35 cellular contexts compared by ENCODE assay signal in the genomic region with DNA sequence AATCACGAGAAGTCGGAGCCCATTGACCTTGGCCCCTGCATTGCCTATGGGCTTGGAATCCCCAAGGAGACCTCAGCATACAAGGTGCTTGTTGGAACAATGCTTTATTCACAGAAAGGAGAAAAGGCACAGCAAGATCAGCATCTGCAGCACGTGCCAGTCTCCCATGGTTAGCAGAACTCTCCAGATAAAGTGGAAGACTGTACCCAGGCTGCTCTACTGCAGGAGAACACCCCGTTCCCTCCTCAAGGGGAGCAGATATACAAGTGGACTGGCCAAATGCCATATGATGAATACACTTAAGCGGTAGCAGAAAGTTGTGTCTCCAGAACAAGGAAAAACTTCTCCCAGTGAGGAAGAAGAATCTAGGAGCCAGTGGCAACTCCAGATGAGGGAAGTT. TPM values are rescaled to one million over a fixed set of nuclear protein-coding genes. Genes with fewer than 3 reads are reported as not detected.
A peak's percentile ranks its signal among the peaks of the same experiment; 100 is the strongest.
DNase-seq lines count a peak whose midpoint lies in the region; ATAC-seq and TF ChIP-seq lines count a peak whose summit lies in the region.
"Had no signal": no experiment of that assay in that cellular context is flagged by ENCODE, and none has a peak within 500 bp of the region (broad histone marks: within the 10 kb centered on the region; RNA-seq: fewer than 3 reads in every experiment).

No MANE protein-coding gene starts in this region.

- H3K4me3 Mint-ChIP-seq in nephron = no peak overlapping the region
- no peak overlapping the region for H3K4me3 Mint-ChIP-seq in activated CD8-positive, alpha-beta memory T cell treated with anti-CD3 and anti-CD28 coated beads, Interleukin-2, amount 10 ng/mL, durations not matched to agents 7 days and 5 days
- H3K4me3 Mint-ChIP-seq in activated T-helper 1 cell treated with anti-CD3 and anti-CD28 coated beads, Interleukin-12 subunit alpha, Interleukin-12 subunit beta, Interleukin-2, Interleukin-4 antibody, amounts not matched to agents 30 ng/mL and 10 ng/mL and 1 ng/mL, durations not matched to agents 14 hours and 24 hours and 36 hours = no peak overlapping the region
- H3K4me3 Mint-ChIP-seq: B cell; CD14-positive monocyte; CD4-positive, alpha-beta memory T cell; CD4-positive, alpha-beta T cell; CD4-positive, CD25-positive, alpha-beta regulatory T cell; CD8-positive, alpha-beta memory T cell; CD8-positive, alpha-beta T cell had no signal

- no peak overlapping the region for H3K9ac ChIP-seq in trophoblast cell (ENCODE audit: low read length)
- no peak overlapping the region for H3K9ac ChIP-seq in colonic mucosa (ENCODE audit: low read depth in 2 of 2, low read length in 2 of 2)
- H3K9ac ChIP-seq: BLaER1; BLaER1 treated with 17β-estradiol and CSF1 and Interleukin-3, amounts not matched to agents 10 nM and 100 nM had no signal

- CTCF ChIA-PET in activated CD8-positive, alpha-beta memory T cell treated with anti-CD3 and anti-CD28 coated beads, Interleukin-2, amount 10 ng/mL, durations not matched to agents 7 days and 5 days (lab: Charles Lee) = no interaction called here

- H3K4me1 ChIP-seq in trophoblast cell (ENCODE audit: control insufficient read depth in 1 of 2, insufficient read depth in 2 of 2, low read length in 2 of 2) (peaks cover 0 to 3% of the 10 kb centered on the region in 2 experiments), testis (no peaks in the 10 kb centered on the region), thyroid gland (peaks cover under 1 to 16% of the 10 kb centered on the region in 2 donors), colonic mucosa (no peaks in the 10 kb centered on the region)
- H3K4me1 ChIP-seq: A549, BE2C, Caco-2 had no signal

- H3K27me3 Mint-ChIP-seq in nephron (ENCODE audit: low read depth) = no peaks in the 10 kb centered on the region
- no peaks in the 10 kb centered on the region for H3K27me3 Mint-ChIP-seq in activated CD8-positive, alpha-beta memory T cell treated with anti-CD3 and anti-CD28 coated beads, Interleukin-2, amount 10 ng/mL, durations not matched to agents 7 days and 5 days
- no peaks in the 10 kb centered on the region for H3K27me3 Mint-ChIP-seq in activated T-helper 1 cell treated with anti-CD3 and anti-CD28 coated beads, Interleukin-12 subunit alpha, Interleukin-12 subunit beta, Interleukin-2, Interleukin-4 antibody, amounts not matched to agents 30 ng/mL and 10 ng/mL and 1 ng/mL, durations not matched to agents 14 hours and 24 hours and 36 hours (ENCODE audit: insufficient read depth)
- H3K27me3 Mint-ChIP-seq: B cell; CD4-positive, alpha-beta T cell; CD4-positive, CD25-positive, alpha-beta regulatory T cell; CD8-positive, alpha-beta memory T cell had no signal

- TF ChIP-seq CTCF in nephron (IDR thresholded peaks at IDR 0.05; ENCODE audit: unreplicated experiment in 3 of 3) (no peak), testis (IDR thresholded peaks at IDR 0.05) (no peak), thyroid gland (IDR thresholded peaks at IDR 0.05) (no peak), colonic mucosa (IDR thresholded peaks at IDR 0.05) (no peak)

- no peak overlapping the region for H2BK120ac ChIP-seq in trophoblast cell (ENCODE audit: insufficient read depth, low read length, poor library complexity)

- no peak overlapping the region for H2BK12ac ChIP-seq in trophoblast cell (ENCODE audit: low read length)

- no peak for ATAC-seq in activated CD8-positive, alpha-beta memory T cell treated with anti-CD3 and anti-CD28 coated beads, Interleukin-2, amount 10 ng/mL, durations not matched to agents 7 days and 5 days
- ATAC-seq: A549; CD8-positive, alpha-beta T cell had no signal

- no peak overlapping the region for H4K91ac ChIP-seq in trophoblast cell (ENCODE audit: low read depth, low read length)

- no peak overlapping the region for H3K4me2 ChIP-seq in trophoblast cell (ENCODE audit: low read length)
- H3K4me2 ChIP-seq: A549; BLaER1; BLaER1 treated with 17β-estradiol and CSF1 and Interleukin-3, amounts not matched to agents 10 nM and 100 nM had no signal

- H3K4me3 ChIP-seq in trophoblast cell (ENCODE audit: low read depth, low read length) = no peak overlapping the region
- H3K4me3 ChIP-seq in testis = no peak overlapping the region
- H3K4me3 ChIP-seq in thyroid gland (replicated peaks in 1 of 3) = no peak overlapping the region
- no peak overlapping the region for H3K4me3 ChIP-seq in colonic mucosa
- H3K4me3 ChIP-seq: A549; BLaER1; BLaER1 treated with 17β-estradiol and CSF1 and Interleukin-3, amounts not matched to agents 10 nM and 100 nM had no signal

- no peaks in the 10 kb centered on the region for H3K79me1 ChIP-seq in trophoblast cell (ENCODE audit: low read length)

- no peak overlapping the region for H4K8ac ChIP-seq in trophoblast cell (ENCODE audit: low read depth, low read length)

- TF ChIP-seq POLR2A in testis (IDR thresholded peaks at IDR 0.05) = no peak
- no peak for TF ChIP-seq POLR2A in thyroid gland (IDR thresholded peaks at IDR 0.05)

- H3K4ac ChIP-seq in trophoblast cell (ENCODE audit: low read depth, low read length) = no peak overlapping the region

- no peaks in the 10 kb centered on the region for H3K79me2 ChIP-seq in trophoblast cell (ENCODE audit: control insufficient read depth, insufficient read depth, low read length, poor library complexity)

- no peak overlapping the region for H2BK5ac ChIP-seq in trophoblast cell (ENCODE audit: low read depth, low read length, poor library complexity)

- H3K9me3 ChIP-seq in trophoblast cell (ENCODE audit: insufficient read depth, low read depth, low read length) = peaks cover 3% of the 10 kb centered on the region
- no peaks in the 10 kb centered on the region for H3K9me3 ChIP-seq in testis
- no peaks in the 10 kb centered on the region for H3K9me3 ChIP-seq in thyroid gland
- no peaks in the 10 kb centered on the region for H3K9me3 ChIP-seq in colonic mucosa
- H3K9me3 ChIP-seq: A549, BE2C, BLaER1, Caco-2 had no signal

- peak overlapping the region; percentile 3 to 46 (median 21) for H3K27ac Mint-ChIP-seq in nephron
- no peak overlapping the region for H3K27ac Mint-ChIP-seq in activated CD8-positive, alpha-beta memory T cell treated with anti-CD3 and anti-CD28 coated beads, Interleukin-2, amount 10 ng/mL, durations not matched to agents 7 days and 5 days
- no peak overlapping the region for H3K27ac Mint-ChIP-seq in activated T-helper 1 cell treated with anti-CD3 and anti-CD28 coated beads, Interleukin-12 subunit alpha, Interleukin-12 subunit beta, Interleukin-2, Interleukin-4 antibody, amounts not matched to agents 30 ng/mL and 10 ng/mL and 1 ng/mL, durations not matched to agents 14 hours and 24 hours and 36 hours
- H3K27ac Mint-ChIP-seq: B cell; CD4-positive, alpha-beta memory T cell; CD4-positive, alpha-beta T cell; CD4-positive, CD25-positive, alpha-beta regulatory T cell; CD8-positive, alpha-beta T cell had no signal

- H3K14ac ChIP-seq in trophoblast cell (ENCODE audit: low read length) = no peak overlapping the region

- no peak overlapping the region for H4K12ac ChIP-seq in trophoblast cell (ENCODE audit: low read depth, low read length)

- H3K36me3 ChIP-seq in trophoblast cell (ENCODE audit: control insufficient read depth in 1 of 2, insufficient read depth in 2 of 2, low read length in 2 of 2) (peaks cover 0 to 11% of the 10 kb centered on the region in 2 experiments), testis (ENCODE audit: low read depth, missing control alignments) (no peaks in the 10 kb centered on the region), thyroid gland (no peaks in the 10 kb centered on the region), colonic mucosa (no peaks in the 10 kb centered on the region)
- H3K36me3 ChIP-seq: BE2C, BLaER1 had no signal

- peak overlapping the region; percentile 34 for H3K23ac ChIP-seq in trophoblast cell (ENCODE audit: low read length)

- peaks cover 24% of the 10 kb centered on the region for H3K36me3 Mint-ChIP-seq in nephron (ENCODE audit: low read depth)
- no peaks in the 10 kb centered on the region for H3K36me3 Mint-ChIP-seq in activated CD8-positive, alpha-beta memory T cell treated with anti-CD3 and anti-CD28 coated beads, Interleukin-2, amount 10 ng/mL, durations not matched to agents 7 days and 5 days
- no peaks in the 10 kb centered on the region for H3K36me3 Mint-ChIP-seq in activated T-helper 1 cell treated with anti-CD3 and anti-CD28 coated beads, Interleukin-12 subunit alpha, Interleukin-12 subunit beta, Interleukin-2, Interleukin-4 antibody, amounts not matched to agents 30 ng/mL and 10 ng/mL and 1 ng/mL, durations not matched to agents 14 hours and 24 hours and 36 hours (ENCODE audit: low read depth)
- H3K36me3 Mint-ChIP-seq: CD4-positive, alpha-beta memory T cell; CD4-positive, CD25-positive, alpha-beta regulatory T cell; CD8-positive, alpha-beta memory T cell; CD8-positive, alpha-beta T cell had no signal

- peaks cover 20% of the 10 kb centered on the region for H3K4me1 Mint-ChIP-seq in nephron
- H3K4me1 Mint-ChIP-seq in activated CD8-positive, alpha-beta memory T cell treated with anti-CD3 and anti-CD28 coated beads, Interleukin-2, amount 10 ng/mL, durations not matched to agents 7 days and 5 days = no peaks in the 10 kb centered on the region
- no peaks in the 10 kb centered on the region for H3K4me1 Mint-ChIP-seq in activated T-helper 1 cell treated with anti-CD3 and anti-CD28 coated beads, Interleukin-12 subunit alpha, Interleukin-12 subunit beta, Interleukin-2, Interleukin-4 antibody, amounts not matched to agents 30 ng/mL and 10 ng/mL and 1 ng/mL, durations not matched to agents 14 hours and 24 hours and 36 hours (ENCODE audit: low read depth)
- H3K4me1 Mint-ChIP-seq: B cell; CD4-positive, alpha-beta memory T cell; CD4-positive, CD25-positive, alpha-beta regulatory T cell; CD8-positive, alpha-beta memory T cell had no signal

- H3K27me3 ChIP-seq in trophoblast cell (ENCODE audit: insufficient read depth, low read length) (no peaks in the 10 kb centered on the region), testis (no peaks in the 10 kb centered on the region), thyroid gland (no peaks in the 10 kb centered on the region), colonic mucosa (no peaks in the 10 kb centered on the region)
- H3K27me3 ChIP-seq: BE2C; BLaER1; BLaER1 treated with 17β-estradiol and CSF1 and Interleukin-3, amounts not matched to agents 10 nM and 100 nM had no signal

- H2AFZ ChIP-seq in trophoblast cell (ENCODE audit: insufficient read depth, low read length, poor library complexity) = no peak overlapping the region

- no peak overlapping the region for H3K27ac ChIP-seq in trophoblast cell (ENCODE audit: low read depth, low read length)
- no peak overlapping the region for H3K27ac ChIP-seq in testis
- H3K27ac ChIP-seq in thyroid gland = no peak overlapping the region
- H3K27ac ChIP-seq in colonic mucosa = no peak overlapping the region
- H3K27ac ChIP-seq: 22Rv1; A549; BLaER1; BLaER1 treated with 17β-estradiol and CSF1 and Interleukin-3, amounts not matched to agents 10 nM and 100 nM; C4-2B had no signal

- DNase-seq in trophoblast cell (no peak), testis (peak; percentile 20), thyroid gland (peak; percentile 58 to 78), activated gamma-delta T cell (lab: John Stamatoyannopoulos, UW) (no peak), colonic mucosa (no peak)
- no peak for DNase-seq in activated CD8-positive, alpha-beta memory T cell treated with anti-CD3 and anti-CD28 coated beads, Interleukin-2, amount 10 ng/mL, durations not matched to agents 7 days and 5 days
- no peak for DNase-seq in activated T-helper 1 cell treated with anti-CD3 and anti-CD28 coated beads, Interleukin-12 subunit alpha, Interleukin-12 subunit beta, Interleukin-2, Interleukin-4 antibody, amounts not matched to agents 30 ng/mL and 10 ng/mL and 1 ng/mL, durations not matched to agents 14 hours and 24 hours and 36 hours (ENCODE audit: low spot score)
- DNase-seq: 8988T; ACHN; AML-193; BE2C; C1 segment of cervical spinal cord; Caco-2; Calu3; CD4-positive, alpha-beta memory T cell; CD4-positive, alpha-beta T cell; CD4-positive, CD25-positive, alpha-beta regulatory T cell; CD8-positive, alpha-beta memory T cell; CD8-positive, alpha-beta T cell; COR-L47; DMS 273 treated with DMSO at 0.1 percent for 48 hours; DMS153; DMS53; DMS79; DMS79 treated with DMSO at 0.1 percent for 48 hours; DND-41; EL had no signal

- WGBS in trophoblast cell (ENCODE audit: extremely low coverage, insufficient coverage, insufficient read length) = no CpG with 5 or more reads among the region's 5 CpGs
- 51 to 70% methylated on average over 5 of the region's 5 CpGs for WGBS in testis, 2 donors
- WGBS in thyroid gland, 2 donors = 61 to 72% methylated on average over 5 of the region's 5 CpGs

- no peaks in the 10 kb centered on the region for H3K9me3 Mint-ChIP-seq in nephron
- no peaks in the 10 kb centered on the region for H3K9me3 Mint-ChIP-seq in activated CD8-positive, alpha-beta memory T cell treated with anti-CD3 and anti-CD28 coated beads, Interleukin-2, amount 10 ng/mL, durations not matched to agents 7 days and 5 days (ENCODE audit: low read depth)
- no peaks in the 10 kb centered on the region for H3K9me3 Mint-ChIP-seq in activated T-helper 1 cell treated with anti-CD3 and anti-CD28 coated beads, Interleukin-12 subunit alpha, Interleukin-12 subunit beta, Interleukin-2, Interleukin-4 antibody, amounts not matched to agents 30 ng/mL and 10 ng/mL and 1 ng/mL, durations not matched to agents 14 hours and 24 hours and 36 hours
- H3K9me3 Mint-ChIP-seq: CD4-positive, alpha-beta memory T cell; CD4-positive, alpha-beta T cell; CD4-positive, CD25-positive, alpha-beta regulatory T cell; CD8-positive, alpha-beta memory T cell; CD8-positive, alpha-beta T cell had no signal

- no peak overlapping the region for H2AK5ac ChIP-seq in trophoblast cell (ENCODE audit: low read length)

- no peak overlapping the region for H3K18ac ChIP-seq in trophoblast cell (ENCODE audit: low read length)

- intact Hi-C loops in testis (cut with DNase I; ENCODE audit: low total_unique reads) (no loop called here), thyroid gland (cut with DNase I) (loop anchor here (10.0 kb wide), 1 partner anchor 123 kb away; no protein-coding TSS in a partner anchor), colonic mucosa (cut with DNase I) (no loop called here)
- intact Hi-C loops in activated T-helper 1 cell treated with anti-CD3 and anti-CD28 coated beads, Interleukin-12 subunit alpha, Interleukin-12 subunit beta, Interleukin-2, Interleukin-4 antibody, amounts not matched to agents 30 ng/mL and 10 ng/mL and 1 ng/mL, durations not matched to agents 14 hours and 24 hours and 36 hours (cut with micrococcal nuclease) = no loop called here

RNA-seq across cellular contexts. Expression of a gene that starts 53.5 kb away (rescaled TPM):
- 17.8 and 18.7 TPM in 2 replicates for polyA plus RNA-seq in trophoblast cell (2013)
- under 1 TPM; 0.74 to 0.87 TPM for total RNA-seq in testis
- 0.46 TPM for polyA plus RNA-seq in testis (ENCODE audit: insufficient read depth, low read depth, low replicate concordance)
- 10 to 100 TPM; 17.4 to 35.6 (median 31.6) TPM for total RNA-seq in thyroid gland
- total RNA-seq in activated CD8-positive, alpha-beta memory T cell treated with anti-CD3 and anti-CD28 coated beads, Interleukin-2, amount 10 ng/mL, durations not matched to agents 7 days and 5 days = under 1 TPM; 0.26 to 0.88 TPM
- not detected in 2 replicates for total RNA-seq in activated T-helper 1 cell treated with anti-CD3 and anti-CD28 coated beads, Interleukin-12 subunit alpha, Interleukin-12 subunit beta, Interleukin-2, Interleukin-4 antibody, amounts not matched to agents 30 ng/mL and 10 ng/mL and 1 ng/mL, durations not matched to agents 14 hours and 24 hours and 36 hours
- total RNA-seq in colonic mucosa = 1 to 10 TPM; 2.5 to 5.7 TPM

Comparison
In these comparisons a context has a peak if more than half of its experiments do, and no peak if none do; other contexts are left out.
1. H3K27ac Mint-ChIP-seq: peak in nephron (3 of 3); none in activated CD8-positive, alpha-beta memory T cell treated with anti-CD3 and anti-CD28 coated beads, Interleukin-2, amount 10 ng/mL, durations not matched to agents 7 days and 5 days (single experiment) and activated T-helper 1 cell treated with anti-CD3 and anti-CD28 coated beads, Interleukin-12 subunit alpha, Interleukin-12 subunit beta, Interleukin-2, Interleukin-4 antibody, amounts not matched to agents 30 ng/mL and 10 ng/mL and 1 ng/mL, durations not matched to agents 14 hours and 24 hours and 36 hours (single experiment).
2. DNase-seq: peak in testis (single experiment) and thyroid gland (2 of 2); none in trophoblast cell (0 of 2), activated gamma-delta T cell (single experiment), activated CD8-positive, alpha-beta memory T cell treated with anti-CD3 and anti-CD28 coated beads, Interleukin-2, amount 10 ng/mL, durations not matched to agents 7 days and 5 days (single experiment), activated T-helper 1 cell treated with anti-CD3 and anti-CD28 coated beads, Interleukin-12 subunit alpha, Interleukin-12 subunit beta, Interleukin-2, Interleukin-4 antibody, amounts not matched to agents 30 ng/mL and 10 ng/mL and 1 ng/mL, durations not matched to agents 14 hours and 24 hours and 36 hours (single experiment) and colonic mucosa (single experiment).